ENCODE assay signal across 16 cellular contexts in the genomic region with DNA sequence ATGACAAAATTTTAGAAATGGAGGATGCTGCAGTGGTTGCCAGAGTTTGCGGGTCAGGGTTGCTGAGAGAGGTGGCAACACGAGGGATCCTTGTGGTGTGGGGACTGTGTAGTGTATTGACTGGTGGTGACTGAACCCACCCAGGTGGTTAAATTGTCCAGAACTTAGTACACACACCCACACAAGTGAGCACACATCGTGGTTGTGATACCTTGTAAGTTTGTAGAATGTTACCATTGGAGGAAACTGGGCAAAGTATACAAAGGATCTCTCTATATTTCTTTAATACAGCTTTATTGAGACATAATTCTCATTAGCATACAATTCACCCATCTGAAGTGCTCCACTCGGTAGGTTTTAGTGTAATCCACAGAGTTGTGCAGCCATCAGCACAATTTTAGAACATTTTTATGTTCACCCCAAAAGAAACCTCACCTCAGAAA. TPM values are rescaled to one million over a fixed set of nuclear protein-coding genes. Genes with fewer than 3 reads are reported as not detected.
DNase-seq lines count a peak whose midpoint lies in the region; ATAC-seq and TF ChIP-seq lines count a peak whose summit lies in the region.
"Had no signal": no experiment of that assay in that cellular context is flagged by ENCODE, and none has a peak within 500 bp of the region (broad histone marks: within the 10 kb centered on the region; RNA-seq: fewer than 3 reads in every experiment).

No MANE protein-coding gene starts in this region.

- H3K9me3 ChIP-seq in T-helper 17 cell (ENCODE audit: control insufficient read depth, low read length, poor library complexity, severe bottlenecking) = peaks cover 4% of the 10 kb centered on the region
- H3K9me3 ChIP-seq in effector memory CD4-positive, alpha-beta T cell (ENCODE audit: control insufficient read depth, low read length) = no peaks in the 10 kb centered on the region
- H3K9me3 ChIP-seq in esophagus squamous epithelium = no peaks in the 10 kb centered on the region
- H3K9me3 ChIP-seq: neutrophil, stomach had no signal

- H3K27ac ChIP-seq in effector memory CD4-positive, alpha-beta T cell (ENCODE audit: insufficient read depth, low read length, poor library complexity, severe bottlenecking) = peak overlapping the region; percentile 35
- H3K27ac ChIP-seq in esophagus squamous epithelium = no peak overlapping the region
- H3K27ac ChIP-seq: neutrophil had no signal

- ATAC-seq in activated naive CD4-positive, alpha-beta T cell treated with anti-CD3 and anti-CD28 coated beads, Interleukin-2, amount 50 U/mL, for 72 hours = peak; percentile 61 to 72
- ATAC-seq in T-helper 17 cell = no peak
- ATAC-seq: esophagus mucosa had no signal

- H3K36me3 Mint-ChIP-seq in activated naive CD4-positive, alpha-beta T cell treated with anti-CD3 and anti-CD28 coated beads, Interleukin-2, amount 50 U/mL, for 72 hours = peaks cover 20 to 63% of the 10 kb centered on the region in 2 donors
- H3K36me3 Mint-ChIP-seq in T-helper 17 cell (ENCODE audit: low read depth) = peaks cover 14% of the 10 kb centered on the region
- H3K36me3 Mint-ChIP-seq in stimulated activated naive CD8-positive, alpha-beta T cell treated with anti-CD3 and anti-CD28 coated beads, Interleukin-15, Interleukin-2, amounts not matched to agents 100 ng/mL and 50 ng/mL, for 24 hours (ENCODE audit: low read depth) = peaks cover 87% of the 10 kb centered on the region

- peak overlapping the region; percentile 72 for H3K4me3 Mint-ChIP-seq in T-helper 17 cell
- no peak overlapping the region for H3K4me3 Mint-ChIP-seq in stimulated activated naive CD8-positive, alpha-beta T cell treated with anti-CD3 and anti-CD28 coated beads, Interleukin-15, Interleukin-2, amounts not matched to agents 100 ng/mL and 50 ng/mL, for 24 hours
- H3K4me3 Mint-ChIP-seq: activated naive CD8-positive, alpha-beta T cell treated with anti-CD3 and anti-CD28 coated beads, Interleukin-2, amount 10 ng/mL, durations not matched to agents 7 days and 5 days had no signal

- no peak overlapping the region for H3K4me3 ChIP-seq in effector memory CD4-positive, alpha-beta T cell (ENCODE audit: insufficient read depth, low read depth, low read length, poor library complexity, severe bottlenecking)
- no peak overlapping the region for H3K4me3 ChIP-seq in esophagus squamous epithelium
- H3K4me3 ChIP-seq: dorsolateral prefrontal cortex, stomach had no signal

- intact Hi-C loops in esophagus squamous epithelium (cut with DNase I) = no loop called here

- peak overlapping the region in 1 of 2 donors; percentile 23 for H3K27ac Mint-ChIP-seq in activated naive CD4-positive, alpha-beta T cell treated with anti-CD3 and anti-CD28 coated beads, Interleukin-2, amount 50 U/mL, for 72 hours
- H3K27ac Mint-ChIP-seq in T-helper 17 cell = peak overlapping the region; percentile 91
- H3K27ac Mint-ChIP-seq in stimulated activated naive CD8-positive, alpha-beta T cell treated with anti-CD3 and anti-CD28 coated beads, Interleukin-15, Interleukin-2, amounts not matched to agents 100 ng/mL and 50 ng/mL, for 24 hours = peak overlapping the region; percentile 56
- H3K27ac Mint-ChIP-seq: activated naive CD8-positive, alpha-beta T cell treated with anti-CD3 and anti-CD28 coated beads, Interleukin-2, amount 10 ng/mL, durations not matched to agents 7 days and 5 days had no signal

- no peak for TF ChIP-seq CTCF in esophagus squamous epithelium (IDR thresholded peaks at IDR 0.05)

- peaks cover 41% of the 10 kb centered on the region for H3K4me1 Mint-ChIP-seq in T-helper 17 cell
- H3K4me1 Mint-ChIP-seq in stimulated activated naive CD8-positive, alpha-beta T cell treated with anti-CD3 and anti-CD28 coated beads, Interleukin-15, Interleukin-2, amounts not matched to agents 100 ng/mL and 50 ng/mL, for 24 hours (ENCODE audit: low read depth) = peaks cover 70% of the 10 kb centered on the region

- H3K9me3 Mint-ChIP-seq in activated naive CD4-positive, alpha-beta T cell treated with anti-CD3 and anti-CD28 coated beads, Interleukin-2, amount 50 U/mL, for 72 hours = peaks cover 7 to 8% of the 10 kb centered on the region in 2 donors
- peaks cover 9% of the 10 kb centered on the region for H3K9me3 Mint-ChIP-seq in stimulated activated naive CD8-positive, alpha-beta T cell treated with anti-CD3 and anti-CD28 coated beads, Interleukin-15, Interleukin-2, amounts not matched to agents 100 ng/mL and 50 ng/mL, for 24 hours

- no peaks in the 10 kb centered on the region for H3K27me3 Mint-ChIP-seq in T-helper 17 cell
- no peaks in the 10 kb centered on the region for H3K27me3 Mint-ChIP-seq in stimulated activated naive CD8-positive, alpha-beta T cell treated with anti-CD3 and anti-CD28 coated beads, Interleukin-15, Interleukin-2, amounts not matched to agents 100 ng/mL and 50 ng/mL, for 24 hours
- H3K27me3 Mint-ChIP-seq: activated naive CD8-positive, alpha-beta T cell treated with anti-CD3 and anti-CD28 coated beads, Interleukin-2, amount 10 ng/mL, durations not matched to agents 7 days and 5 days had no signal

- DNase-seq in activated naive CD4-positive, alpha-beta T cell treated with anti-CD3 and anti-CD28 coated beads, Interleukin-2, amount 50 U/mL, for 72 hours (ENCODE audit: low spot score in 2 of 2) = no peak
- no peak for DNase-seq in activated naive CD4-positive, alpha-beta T cell treated with Interleukin-2 at 50 U/mL for 16 hours
- DNase-seq in T-helper 17 cell = no peak
- DNase-seq in effector memory CD4-positive, alpha-beta T cell = no peak
- DNase-seq in LoVo (ENCODE audit: low spot score) = no peak
- DNase-seq in esophagus squamous epithelium (lab: John Stamatoyannopoulos, UW) = no peak
- DNase-seq in GDM1 (lab: John Stamatoyannopoulos, UW) = no peak
- DNase-seq: activated naive CD8-positive, alpha-beta T cell treated with anti-CD3 and anti-CD28 coated beads, Interleukin-2, amount 10 ng/mL, durations not matched to agents 7 days and 5 days; H7; Karpas-422; RPMI8226 had no signal

- peaks cover 34% of the 10 kb centered on the region for H3K36me3 ChIP-seq in effector memory CD4-positive, alpha-beta T cell (ENCODE audit: control insufficient read depth, insufficient read depth, low read length)
- H3K36me3 ChIP-seq in esophagus squamous epithelium = peaks cover 24 to 96% (median 27%) of the 10 kb centered on the region in 3 donors

- peaks cover 59% of the 10 kb centered on the region for H3K4me1 ChIP-seq in effector memory CD4-positive, alpha-beta T cell (ENCODE audit: control insufficient read depth, insufficient read depth, low read length, poor library complexity, severe bottlenecking)
- H3K4me1 ChIP-seq in esophagus squamous epithelium = peaks cover 16 to 40% (median 24%) of the 10 kb centered on the region in 3 donors

- no peak for TF ChIP-seq POLR2A in esophagus squamous epithelium (IDR thresholded peaks at IDR 0.05)

- H3K27me3 ChIP-seq in effector memory CD4-positive, alpha-beta T cell (replicated peaks; ENCODE audit: control insufficient read depth, insufficient read depth, low read length, poor library complexity, severe bottlenecking) = no peaks in the 10 kb centered on the region
- no peaks in the 10 kb centered on the region for H3K27me3 ChIP-seq in esophagus squamous epithelium
- H3K27me3 ChIP-seq: dorsolateral prefrontal cortex, neutrophil, stomach had no signal

- WGBS in esophagus squamous epithelium, 2 donors = 71 to 79% methylated on average over 4 of the region's 4 CpGs

RNA-seq across cellular contexts. Expression of a gene that starts 56.1 kb away (rescaled TPM):
- 100 to 1,000 TPM in 1 of 2 donors, 10 to 100 TPM in 1; 88.9 to 137 TPM for total RNA-seq in activated naive CD4-positive, alpha-beta T cell treated with anti-CD3 and anti-CD28 coated beads, Interleukin-2, amount 50 U/mL, for 72 hours
- 100 to 1,000 TPM; 207 to 251 TPM for total RNA-seq in T-helper 17 cell
- 10 to 100 TPM; 31.6 to 51.4 (median 46.1) TPM for total RNA-seq in esophagus squamous epithelium
